ENCODE assay signal across 20 cellular contexts in genomic region chr4:118987959-118988634, GRCh38.
DNase-seq lines count a peak whose midpoint lies in the region; ATAC-seq, FAIRE-seq and TF ChIP-seq lines count a peak whose summit lies in the region.
"Had no signal": no experiment of that assay in that cellular context is flagged by ENCODE, and none has a peak within 500 bp of the region (broad histone marks: within the 10 kb centered on the region; RNA-seq: fewer than 3 reads in every experiment).

No MANE protein-coding gene starts in this region.

- H3K4me2 ChIP-seq in PC-3 (ENCODE audit: low read length), result peak overlapping the region; percentile 47; the same call in 1 of the 2 replicates
- H3K4me2 ChIP-seq: KMS-11, PC-9 had no signal

- intact Hi-C loops in PC-3 (cut with micrococcal nuclease), result loop anchor here (1.0 to 10.0 kb wide), 5 partner anchors 39 to 314 kb away; partner anchors contain the start of gene USP53
- intact Hi-C loops in colonic mucosa (cut with DNase I), result loop anchor here (10.0 kb wide), 3 partner anchors 507 to 1067 kb away; partner anchors contain the start of gene PDE5A
- intact Hi-C loops in thyroid gland (cut with DNase I), result loop anchor here (10.0 kb wide), 1 partner anchor 307 kb away; no protein-coding TSS in a partner anchor

- BruUV-seq in PC-3 (replicated peaks; lab: Mats Ljungman, UMichigan), result no TSS peak

- WGBS in thyroid gland, 2 donors, result 68 to 70% methylated on average over 1 of the region's 1 CpG

- H3K79me2 ChIP-seq in PC-3 (ENCODE audit: low read length), result no peaks in the 10 kb centered on the region

- H3F3A ChIP-seq in PC-3 (ENCODE audit: low read length, unreplicated experiment), result no peaks in the 10 kb centered on the region

- H3K27me3 ChIP-seq in PC-3 (ENCODE audit: low read length), result no peaks in the 10 kb centered on the region
- H3K27me3 ChIP-seq in colonic mucosa, result no peaks in the 10 kb centered on the region
- H3K27me3 ChIP-seq in muscle layer of duodenum (ENCODE audit: low read depth, low read length), result no peaks in the 10 kb centered on the region
- H3K27me3 ChIP-seq in thyroid gland, result no peaks in the 10 kb centered on the region
- H3K27me3 ChIP-seq: brain microvascular endothelial cell had no signal

- no peaks in the 10 kb centered on the region for H3K9me2 ChIP-seq in PC-3 (replicated peaks; ENCODE audit: low read length)

- H2AFZ ChIP-seq in PC-3 (ENCODE audit: low read length), result no peak overlapping the region
- H2AFZ ChIP-seq: PC-9 had no signal

- POLR2A ChIA-PET in PC-3 (lab: Charles Lee; ENCODE audit: unreplicated experiment), result no interaction called here

- no peak for FAIRE-seq in urothelium cell line (lab: Jason Lieb, UNC)
- FAIRE-seq: TTC549 had no signal

- H3K36me3 ChIP-seq in PC-3 (ENCODE audit: low read depth, low read length) (no peaks in the 10 kb centered on the region), colonic mucosa (no peaks in the 10 kb centered on the region), muscle layer of duodenum (ENCODE audit: control insufficient read depth in 1 of 2, insufficient read depth in 2 of 2, low read length in 2 of 2) (no peaks in the 10 kb centered on the region), thyroid gland (no peaks in the 10 kb centered on the region)
- H3K36me3 ChIP-seq: brain microvascular endothelial cell had no signal

- DNase-seq in PC-3, result no peak
- DNase-seq in colonic mucosa, result no peak
- no peak for DNase-seq in thyroid gland
- DNase-seq in NCI-H774 (lab: John Stamatoyannopoulos, UW), result no peak
- no peak for DNase-seq in urothelium cell line (ENCODE audit: low spot score)
- no peak for DNase-seq in mesenteric fat pad (ENCODE audit: low spot score)
- DNase-seq: activated CD4-positive, alpha-beta T cell treated with anti-CD3 and anti-CD28 coated beads for 48 hours; AML-193; brain microvascular endothelial cell; Caco-2; hippocampal formation; NCI-H1048; NCI-H2107; occipital lobe; PC-9; stimulated activated CD4-positive, alpha-beta T cell treated with anti-CD3 and anti-CD28 coated beads, Interleukin-12 subunit alpha, Interleukin-12 subunit beta, amount 100 ng/mL, for 4 hours had no signal

- no peak for TF ChIP-seq CTCF in PC-3 (conservative IDR thresholded peaks at IDR 0.05; ENCODE audit: low read depth, low read length)
- TF ChIP-seq CTCF in colonic mucosa (IDR thresholded peaks at IDR 0.05), result no peak
- TF ChIP-seq CTCF in thyroid gland (IDR thresholded peaks at IDR 0.05), result no peak

- H3K9me3 ChIP-seq in PC-3 (ENCODE audit: low read length) (no peaks in the 10 kb centered on the region), colonic mucosa (no peaks in the 10 kb centered on the region), muscle layer of duodenum (ENCODE audit: control insufficient read depth in 1 of 2, low read length in 2 of 2) (no peaks in the 10 kb centered on the region), thyroid gland (no peaks in the 10 kb centered on the region)
- H3K9me3 ChIP-seq: Caco-2 had no signal

- peak overlapping the region; percentile 94 for H3K27ac ChIP-seq in PC-3 (ENCODE audit: low read length)
- H3K27ac ChIP-seq in colonic mucosa, result peak overlapping the region; percentile 53
- H3K27ac ChIP-seq in muscle layer of duodenum (ENCODE audit: low read length), result peak overlapping the region; percentile 93
- peak overlapping the region in 2 of 3 donors; percentile 26 to 54 for H3K27ac ChIP-seq in thyroid gland
- H3K27ac ChIP-seq: KMS-11 had no signal

- no peaks in the 10 kb centered on the region for H4K20me1 ChIP-seq in PC-3 (ENCODE audit: low read length)

- H3K9ac ChIP-seq in PC-3 (ENCODE audit: low read length) (peak overlapping the region; percentile 58), colonic mucosa (ENCODE audit: low read depth in 2 of 2, low read length in 2 of 2) (no peak overlapping the region)
- H3K9ac ChIP-seq: KMS-11 had no signal

- ATAC-seq in PC-3, result no peak
- ATAC-seq: stimulated activated effector memory CD8-positive, alpha-beta T cell treated with anti-CD3 and anti-CD28 coated beads, Interleukin-12 subunit alpha, Interleukin-12 subunit beta, amount 100 ng/mL, for 72 hours had no signal

- CTCF ChIA-PET in PC-3 (lab: Charles Lee), result no interaction called here

- H3K4me3 ChIP-seq in PC-3 (ENCODE audit: low read length) (no peak overlapping the region), colonic mucosa (no peak overlapping the region), muscle layer of duodenum (ENCODE audit: low read depth in 1 of 2, low read length in 2 of 2) (no peak overlapping the region), thyroid gland (replicated peaks in 1 of 3) (no peak overlapping the region)
- H3K4me3 ChIP-seq: PC-9 had no signal

- peaks cover 39% of the 10 kb centered on the region for H3K4me1 ChIP-seq in PC-3 (ENCODE audit: insufficient read depth, low read length)
- H3K4me1 ChIP-seq in colonic mucosa, result no peaks in the 10 kb centered on the region
- H3K4me1 ChIP-seq in muscle layer of duodenum (ENCODE audit: control insufficient read depth in 1 of 2, insufficient read depth in 2 of 2, low read length in 2 of 2), result peaks cover 13 to 14% of the 10 kb centered on the region in 2 donors
- peaks cover 17 to 18% of the 10 kb centered on the region in 2 donors for H3K4me1 ChIP-seq in thyroid gland

- TF ChIP-seq POLR2A in thyroid gland (IDR thresholded peaks at IDR 0.05), result no peak

Comparison
In these comparisons a context has a peak if more than half of its experiments do, and no peak if none do; other contexts are left out.
1. H3K27ac ChIP-seq: peak in every context shown above with its lines; median percentile 94 in PC-3; 93 in muscle layer of duodenum; 53 in colonic mucosa; 40 in thyroid gland.